In genomic region chr12:31682136-31682962, GRCh38 we compare ENCODE assay signal across 8 cellular contexts. TPM values are rescaled to one million over a fixed set of nuclear protein-coding genes. Genes with fewer than 3 reads are reported as not detected.
A peak's percentile ranks its signal among the peaks of the same experiment; 100 is the strongest.
DNase-seq lines count a peak whose midpoint lies in the region; ATAC-seq and TF ChIP-seq lines count a peak whose summit lies in the region.

No MANE protein-coding gene starts in this region.

- H3K4me1 ChIP-seq in DOHH2 (ENCODE audit: control insufficient read depth, low read length) (peaks cover 38% of the 10 kb centered on the region), Karpas-422 (ENCODE audit: low read length) (peaks cover 14% of the 10 kb centered on the region), fibroblast of lung (ENCODE audit: control insufficient read depth, extremely low read depth, insufficient read depth, low read length) (no peaks in the 10 kb centered on the region), upper lobe of right lung (no peaks in the 10 kb centered on the region)

- H3F3A ChIP-seq in DOHH2 (ENCODE audit: control insufficient read depth, insufficient read depth), result no peaks in the 10 kb centered on the region

- DNase-seq in Karpas-422 (peak; percentile 89), OCI-M2 (lab: John Stamatoyannopoulos, UW; ENCODE audit: unreplicated experiment) (peak; percentile 30), activated T-cell treated with anti-CD3 and anti-CD28 coated beads for 4 hours (peak; percentile 51), fibroblast of lung (ENCODE audit: low read depth in 2 of 2) (peak; percentile 74 to 87), omental fat pad (ENCODE audit: low spot score) (no peak), upper lobe of right lung (no peak)

- H3K4me3 ChIP-seq in DOHH2 (ENCODE audit: low read length), result 0 out of 2 replicates have a peak overlapping the region, but pooled peaks have one; percentile 11
- H3K4me3 ChIP-seq in Karpas-422 (ENCODE audit: low read length), result no peak overlapping the region
- no peak overlapping the region for H3K4me3 ChIP-seq in fibroblast of lung (replicated peaks in 1 of 4; ENCODE audit: control extremely low read depth in 1 of 4, insufficient read depth in 1 of 4, low read depth in 3 of 4, low read length in 4 of 4)
- H3K4me3 ChIP-seq in upper lobe of right lung, result no peak overlapping the region

- peak; percentile 79 for TF ChIP-seq CTCF in DOHH2 (IDR thresholded peaks at IDR 0.05; ENCODE audit: low read depth, low read length, poor library complexity, severe bottlenecking)
- peak; percentile 69 to 79 for TF ChIP-seq CTCF in fibroblast of lung (conservative IDR thresholded peaks at IDR 0.05 in 1 of 2, IDR thresholded peaks at IDR 0.05 in 1 of 2; ENCODE audit: low read depth in 1 of 2, low read length in 2 of 2)
- peak in 1 of 3 donors; percentile 53 for TF ChIP-seq CTCF in omental fat pad (IDR thresholded peaks at IDR 0.05)
- peak; percentile 71 for TF ChIP-seq CTCF in upper lobe of right lung (IDR thresholded peaks at IDR 0.05)

- H3K36me3 ChIP-seq in DOHH2 (ENCODE audit: control insufficient read depth, low read length) (peaks cover 14% of the 10 kb centered on the region; the same call in 1 of the 2 replicates), Karpas-422 (ENCODE audit: insufficient read depth, low read length) (no peaks in the 10 kb centered on the region), fibroblast of lung (ENCODE audit: control insufficient read depth, insufficient read depth, low read length) (no peaks in the 10 kb centered on the region), upper lobe of right lung (no peaks in the 10 kb centered on the region)

- intact Hi-C loops in upper lobe of right lung (cut with DNase I), result no loop called here

- H3K9ac ChIP-seq in Karpas-422 (ENCODE audit: low read length) (no peak overlapping the region), fibroblast of lung (ENCODE audit: insufficient read depth, low read length) (no peak overlapping the region)

- H3K4me2 ChIP-seq in DOHH2 (ENCODE audit: low read length) (peak overlapping the region; percentile 36), Karpas-422 (ENCODE audit: low read depth, low read length, poor library complexity, severe bottlenecking) (no peak overlapping the region), fibroblast of lung (ENCODE audit: extremely low read depth, insufficient read depth, low read length) (no peak overlapping the region)

- ATAC-seq in GM21825 (IDR thresholded peaks at IDR 0.05; ENCODE audit: unreplicated experiment) (peak; percentile 86), omental fat pad (ENCODE audit: low FRiP score) (peak; percentile 41), upper lobe of right lung (peak; percentile 96)

- H2AFZ ChIP-seq in Karpas-422 (ENCODE audit: low read length) (no peak overlapping the region), fibroblast of lung (ENCODE audit: low read length) (no peak overlapping the region)

- no peaks in the 10 kb centered on the region for H4K20me1 ChIP-seq in DOHH2 (ENCODE audit: control insufficient read depth, insufficient read depth, low read depth, low read length)
- H4K20me1 ChIP-seq in Karpas-422 (ENCODE audit: insufficient read depth, low read depth, low read length), result no peaks in the 10 kb centered on the region
- H4K20me1 ChIP-seq in fibroblast of lung (ENCODE audit: control insufficient read depth, extremely low read depth, insufficient read depth, low read length), result no peaks in the 10 kb centered on the region

- H3K27ac ChIP-seq in DOHH2 (ENCODE audit: low read depth, low read length), result no peak overlapping the region; the same call in 1 of the 2 replicates
- no peak overlapping the region for H3K27ac ChIP-seq in Karpas-422 (ENCODE audit: low read length)
- no peak overlapping the region for H3K27ac ChIP-seq in fibroblast of lung (ENCODE audit: insufficient read depth, low read length)
- no peak overlapping the region for H3K27ac ChIP-seq in upper lobe of right lung

- no peaks in the 10 kb centered on the region for H3K9me2 ChIP-seq in DOHH2 (replicated peaks; ENCODE audit: control insufficient read depth, low read length)
- no peaks in the 10 kb centered on the region for H3K9me2 ChIP-seq in Karpas-422 (replicated peaks; ENCODE audit: insufficient read depth, low read length)

- H3K9me3 ChIP-seq in DOHH2 (ENCODE audit: control insufficient read depth, insufficient read depth, low read length) (peaks cover 4% of the 10 kb centered on the region; the same call in 1 of the 2 replicates), Karpas-422 (ENCODE audit: low read length) (no peaks in the 10 kb centered on the region), fibroblast of lung (ENCODE audit: control insufficient read depth, insufficient read depth, low read depth, low read length) (no peaks in the 10 kb centered on the region), upper lobe of right lung (peaks cover 15% of the 10 kb centered on the region)

- H3K27me3 ChIP-seq in DOHH2 (ENCODE audit: control insufficient read depth, low read length) (no peaks in the 10 kb centered on the region), Karpas-422 (ENCODE audit: low read length) (no peaks in the 10 kb centered on the region), fibroblast of lung (ENCODE audit: control insufficient read depth, insufficient read depth, low read length) (no peaks in the 10 kb centered on the region), upper lobe of right lung (no peaks in the 10 kb centered on the region)

- H3K79me2 ChIP-seq in DOHH2 (ENCODE audit: control insufficient read depth, low read length), result no peaks in the 10 kb centered on the region
- no peaks in the 10 kb centered on the region for H3K79me2 ChIP-seq in Karpas-422 (ENCODE audit: low read length)
- H3K79me2 ChIP-seq in fibroblast of lung (ENCODE audit: control insufficient read depth, insufficient read depth, low read length), result no peaks in the 10 kb centered on the region

RNA-seq across cellular contexts. Expression of gene ETFBKMT, which starts 22.9 kb away (rescaled TPM):
- 1.0 and 1.5 TPM in 2 replicates for total RNA-seq in Karpas-422 (2014; rRNA removed; shearing (Covaris generic); ENCODE audit: low replicate concordance)
- total RNA-seq in fibroblast of lung, result 4.4 and 6.1 TPM in 2 replicates
- polyA plus RNA-seq in fibroblast of lung, result 1.9 and 2.8 TPM in 2 replicates
- polyA plus RNA-seq in fibroblast of lung (2012), result 1.5 and 2.2 TPM in 2 replicates
- 0.90 and 1.5 TPM in 2 replicates for polyA minus RNA-seq in fibroblast of lung (ENCODE audit: low replicate concordance)
- 1 to 10 TPM; 1.4 to 3.2 (median 2.5) TPM for total RNA-seq in omental fat pad
- 2.8 TPM for total RNA-seq in upper lobe of right lung

RNA-seq across cellular contexts. Expression of gene AMN1, which starts 46.5 kb away (rescaled TPM):
- 1.4 and 1.6 TPM in 2 replicates for total RNA-seq in Karpas-422 (2014; rRNA removed; shearing (Covaris generic); ENCODE audit: low replicate concordance)
- 4.9 and 9.1 TPM in 2 replicates for total RNA-seq in fibroblast of lung
- 6.8 and 10.4 TPM in 2 replicates for polyA plus RNA-seq in fibroblast of lung
- 3.4 and 5.4 TPM in 2 replicates for polyA plus RNA-seq in fibroblast of lung (2012)
- polyA minus RNA-seq in fibroblast of lung (ENCODE audit: low replicate concordance), result not detected in 2 replicates
- total RNA-seq in omental fat pad, result 10 to 100 TPM in 2 of 4 donors, 1 to 10 TPM in 2; 6.8 to 27.6 (median 10.0) TPM
- 9.9 TPM for total RNA-seq in upper lobe of right lung

Comparison
In these comparisons a context has a peak if more than half of its experiments do, and no peak if none do; other contexts are left out.
1. ATAC-seq: peak in every context shown above with its lines; median percentile 96 in upper lobe of right lung; 86 in GM21825; 41 in omental fat pad.
2. DNase-seq: peak in Karpas-422 (single experiment), OCI-M2 (single experiment), activated T-cell treated with anti-CD3 and anti-CD28 coated beads for 4 hours (single experiment) and fibroblast of lung (2 of 2); none in omental fat pad (single experiment) and upper lobe of right lung (single experiment).